35 cellular contexts compared by ENCODE assay signal in the genomic region with DNA sequence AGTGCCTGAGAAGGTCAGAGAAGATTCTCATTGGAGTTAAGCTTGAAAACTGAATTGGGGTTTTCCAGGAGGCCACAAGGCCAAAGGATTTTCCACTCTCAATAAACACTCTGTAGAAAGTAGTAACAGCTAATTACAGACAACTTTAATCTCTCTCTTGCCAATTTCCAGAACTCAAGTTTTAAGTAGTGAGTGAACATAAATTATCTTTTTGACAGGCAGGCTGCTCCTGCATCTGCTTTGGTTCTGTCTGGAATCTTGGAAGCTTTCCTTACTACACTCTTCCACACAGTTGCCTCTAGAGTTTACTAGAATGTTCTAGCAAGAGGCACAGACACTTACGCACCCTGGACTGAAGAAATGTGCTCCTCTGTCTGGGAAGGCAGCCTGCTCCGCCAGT.
"Had no signal": no experiment of that assay in that cellular context is flagged by ENCODE, and none has a peak within 500 bp of the region (broad histone marks: within the 10 kb centered on the region; RNA-seq: fewer than 3 reads in every experiment).

No MANE protein-coding gene starts in this region.

- H3K27me3 ChIP-seq: ascending aorta, cardiac muscle cell, MG63 had no signal

- DNase-seq: activated CD4-positive, alpha-beta memory T cell treated with anti-CD3 and anti-CD28 coated beads, Interleukin-2, amount 10 ng/mL, durations not matched to agents 7 days and 5 days; activated CD4-positive, alpha-beta T cell treated with anti-CD3 and anti-CD28 coated beads for 1 hour; activated CD4-positive, alpha-beta T cell treated with anti-CD3 and anti-CD28 coated beads for 48 hours; activated CD4-positive, CD25-positive, alpha-beta regulatory T cell; activated CD8-positive, alpha-beta memory T cell treated with anti-CD3 and anti-CD28 coated beads for 24 hours; activated CD8-positive, alpha-beta memory T cell treated with anti-CD3 and anti-CD28 coated beads, Interleukin-2, amount 10 ng/mL, durations not matched to agents 7 days and 5 days; activated CD8-positive, alpha-beta memory T cell treated with anti-CD3 and anti-CD28 coated beads, Interleukin-2, amount 50 U/mL, for 48 hours; activated effector memory CD4-positive, alpha-beta T cell treated with anti-CD3 and anti-CD28 coated beads, Interleukin-2, amount 50 U/mL, for 16 hours; activated naive CD4-positive, alpha-beta T cell treated with Interleukin-2 at 50 U/mL for 16 hours; activated naive CD8-positive, alpha-beta T cell treated with anti-CD3 and anti-CD28 coated beads, Interleukin-2, amount 10 ng/mL, durations not matched to agents 7 days and 5 days; activated T-cell treated with anti-CD3 and anti-CD28 coated beads, Interleukin-2, amount 50 U/mL, for 72 hours; amygdala; Karpas-422; MV-4-11; NCI-H1092; NCI-H1436 treated with DMSO at 0.1 percent for 48 hours; NCI-H1694 treated with DMSO at 0.1 percent for 48 hours; NCI-H2029; NCI-H2171; NCI-H510A; NCI-H526; NCI-H748 treated with DMSO at 0.1 percent for 48 hours; NK-92 treated with Interleukin-12 subunit alpha and Interleukin-12 subunit beta, amount 100 ng/mL, for 24 hours; PC-9; SIG-M5; T-cell; T-helper 2 cell; T1000; WERI-Rb-1 had no signal

- ATAC-seq: activated CD8-positive, alpha-beta memory T cell treated with anti-CD3 and anti-CD28 coated beads, Interleukin-2, amount 10 ng/mL, durations not matched to agents 7 days and 5 days; activated T-cell treated with anti-CD3 and anti-CD28 coated beads, Interleukin-2, amount 50 U/mL, for 72 hours; activated T-helper 17 cell treated with anti-CD3 and anti-CD28 coated beads, Interleukin-2, amount 50 U/mL, for 72 hours; Right ventricle myocardium inferior; SK-N-SH treated with all-trans-retinoic acid at 6 μM for 48 hours; T-cell had no signal

- H3K4me3 ChIP-seq: ascending aorta, cardiac muscle cell, MG63, PC-9 had no signal

- H3K4me1 ChIP-seq: ascending aorta had no signal

- H3K36me3 ChIP-seq: ascending aorta, cardiac muscle cell, MG63, WERI-Rb-1 had no signal

- H3K9me3 ChIP-seq: ascending aorta, MG63 had no signal
